8 cellular contexts compared by ENCODE assay signal in genomic region chr11:48172818-48173609, GRCh38. TPM values are rescaled to one million over a fixed set of nuclear protein-coding genes. Genes with fewer than 3 reads are reported as not detected.
DNase-seq lines count a peak whose midpoint lies in the region; ATAC-seq and TF ChIP-seq lines count a peak whose summit lies in the region.

No MANE protein-coding gene starts in this region.

- H3K4me3 ChIP-seq in LNCaP clone FGC (ENCODE audit: low read depth, low read length), result no peak overlapping the region
- peak overlapping the region in 1 of 4 donors; percentile 4 for H3K4me3 ChIP-seq in adrenal gland
- no peak overlapping the region for H3K4me3 ChIP-seq in sigmoid colon

- peak; percentile 73 for DNase-seq in DMS53 (lab: John Stamatoyannopoulos, UW)
- no peak for DNase-seq in LNCaP clone FGC (ENCODE audit: low read depth)
- DNase-seq in adrenal gland, result peak; percentile 49 to 81 (median 73)
- DNase-seq in left ventricle myocardium superior, result peak; percentile 74
- no peak for DNase-seq in sigmoid colon

- H3K4me1 ChIP-seq in adrenal gland (replicated peaks in 1 of 2) (peaks cover 0 to 4% of the 10 kb centered on the region in 2 donors), sigmoid colon (peaks cover 0 to 21% (median 12%) of the 10 kb centered on the region in 4 donors)

- no peak for TF ChIP-seq POLR2A in adrenal gland (IDR thresholded peaks at IDR 0.05)
- no peak for TF ChIP-seq POLR2A in sigmoid colon (IDR thresholded peaks at IDR 0.05)

- H3K36me3 ChIP-seq in adrenal gland (replicated peaks in 1 of 2) (no peaks in the 10 kb centered on the region), sigmoid colon (no peaks in the 10 kb centered on the region)

- TF ChIP-seq EP300 in sigmoid colon (IDR thresholded peaks at IDR 0.05), result no peak

- TF ChIP-seq CTCF in LNCaP clone FGC (IDR thresholded peaks at IDR 0.05; ENCODE audit: control insufficient read depth, extremely low read depth, insufficient read depth) (peak; percentile 91), adrenal gland (IDR thresholded peaks at IDR 0.05) (peak; percentile 66 to 88 (median 80)), sigmoid colon (IDR thresholded peaks at IDR 0.05) (peak; percentile 33 to 86 (median 72))

- H3K9me3 ChIP-seq in adrenal gland (replicated peaks in 1 of 3) (no peaks in the 10 kb centered on the region), sigmoid colon (no peaks in the 10 kb centered on the region)

- no peaks in the 10 kb centered on the region for H3K27me3 ChIP-seq in adrenal gland
- H3K27me3 ChIP-seq in sigmoid colon, result no peaks in the 10 kb centered on the region

- H3K27ac ChIP-seq in adrenal gland (no peak overlapping the region), sigmoid colon (no peak overlapping the region)

- ATAC-seq in GM21526 (IDR thresholded peaks at IDR 0.05; ENCODE audit: low FRiP score, unreplicated experiment) (peak; percentile 74), SK-N-SH treated with all-trans-retinoic acid at 6 μM for 48 hours (peak; percentile 94), left ventricle myocardium superior (peak; percentile 69), GM21367 (IDR thresholded peaks at IDR 0.05; ENCODE audit: unreplicated experiment) (no peak)

- intact Hi-C loops in adrenal gland (cut with DNase I), result no loop called here
- intact Hi-C loops in left ventricle myocardium superior (cut with micrococcal nuclease), result no loop called here
- intact Hi-C loops in sigmoid colon (cut with DNase I), result no loop called here

- WGBS in adrenal gland, 4 donors, result 23 to 40% (median 38%) methylated on average over 9 to 14 of the region's 14 CpGs
- WGBS in sigmoid colon, 2 donors, result 46 to 48% methylated on average over 14 of the region's 14 CpGs

TF ChIP-seq in SK-N-SH treated with all-trans-retinoic acid at 6 μM for 48 hours, 23 proteins besides CTCF, POLR2A, EP300 and RAD21:
- TF ChIP-seq ZNF70 (CRISPR knock-in tag; IDR thresholded peaks at IDR 0.05) (no peak), PATZ1 (CRISPR knock-in tag; IDR thresholded peaks at IDR 0.05; ENCODE audit: borderline replicate concordance) (no peak), RARB (CRISPR knock-in tag; IDR thresholded peaks at IDR 0.05) (no peak), TSHZ2 (CRISPR knock-in tag; IDR thresholded peaks at IDR 0.05) (no peak), TCF4 (CRISPR knock-in tag; IDR thresholded peaks at IDR 0.05; ENCODE audit: borderline replicate concordance) (no peak)

RNA-seq across cellular contexts. Expression of gene OR4B1, which starts 43.6 kb away (rescaled TPM):
- total RNA-seq in adrenal gland, result not detected
- not detected for polyA plus RNA-seq in adrenal gland
- total RNA-seq in left ventricle myocardium superior, result not detected
- total RNA-seq in sigmoid colon, result not detected
- polyA plus RNA-seq in sigmoid colon, result not detected

Comparison
In these comparisons a context has a peak if more than half of its experiments do, and no peak if none do; other contexts are left out.
1. DNase-seq: peak in DMS53 (single experiment), adrenal gland (7 of 7) and left ventricle myocardium superior (single experiment); none in LNCaP clone FGC (single experiment) and sigmoid colon (single experiment).
2. Peak in every context shown above with its lines, with median percentiles within 50 percentile points of each other: CTCF ChIP-seq.